ENCODE assay signal across 1 cellular context in the genomic region with DNA sequence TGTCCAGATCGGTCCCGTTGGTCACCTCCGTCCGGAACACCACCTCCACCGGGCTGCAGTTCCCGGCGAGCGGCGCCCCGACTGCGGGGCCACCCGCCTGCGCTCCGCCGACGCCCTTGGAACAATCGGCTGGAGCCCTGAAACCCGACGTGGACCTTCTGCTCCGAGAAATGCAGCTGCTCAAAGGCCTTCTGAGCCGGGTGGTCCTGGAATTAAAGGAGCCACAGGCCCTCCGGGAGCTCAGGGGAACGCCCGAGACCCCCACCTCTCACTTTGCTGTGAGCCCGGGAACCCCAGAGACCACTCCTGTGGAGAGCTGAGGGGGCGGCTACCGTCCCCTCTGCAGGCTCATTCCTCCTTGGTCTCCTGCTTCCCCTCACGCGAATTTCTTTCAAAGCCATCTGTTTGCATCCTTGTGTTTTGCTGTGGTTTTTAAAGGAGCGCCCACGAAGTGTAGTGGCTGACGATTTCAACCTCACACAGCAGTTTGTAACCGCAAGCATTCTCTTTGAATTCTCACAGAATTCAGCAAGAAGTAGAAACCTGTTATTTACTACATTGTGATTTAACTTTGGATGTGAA.
TF ChIP-seq lines count a peak whose summit lies in the region.

No MANE protein-coding gene starts in this region.

TF ChIP-seq in GM12878, 131 proteins besides CTCF, POLR2A, EP300 and RAD21 (continued from another document):
- TF ChIP-seq, protein P1, sequence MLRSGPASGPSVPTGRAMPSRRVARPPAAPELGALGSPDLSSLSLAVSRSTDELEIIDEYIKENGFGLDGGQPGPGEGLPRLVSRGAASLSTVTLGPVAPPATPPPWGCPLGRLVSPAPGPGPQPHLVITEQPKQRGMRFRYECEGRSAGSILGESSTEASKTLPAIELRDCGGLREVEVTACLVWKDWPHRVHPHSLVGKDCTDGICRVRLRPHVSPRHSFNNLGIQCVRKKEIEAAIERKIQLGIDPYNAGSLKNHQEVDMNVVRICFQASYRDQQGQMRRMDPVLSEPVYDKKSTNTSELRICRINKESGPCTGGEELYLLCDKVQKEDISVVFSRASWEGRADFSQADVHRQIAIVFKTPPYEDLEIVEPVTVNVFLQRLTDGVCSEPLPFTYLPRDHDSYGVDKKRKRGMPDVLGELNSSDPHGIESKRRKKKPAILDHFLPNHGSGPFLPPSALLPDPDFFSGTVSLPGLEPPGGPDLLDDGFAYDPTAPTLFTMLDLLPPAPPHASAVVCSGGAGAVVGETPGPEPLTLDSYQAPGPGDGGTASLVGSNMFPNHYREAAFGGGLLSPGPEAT (IDR thresholded peaks at IDR 0.05; ENCODE audit: low read depth), result peak; percentile 65; the same call in 1 of the 2 replicates
- TF ChIP-seq ZNF217 (IDR thresholded peaks at IDR 0.05), result no peak
- TF ChIP-seq WRNIP1 (IDR thresholded peaks at IDR 0.05; ENCODE audit: borderline replicate concordance, low read depth, low read length), result no peak
- TF ChIP-seq HDAC6 (IDR thresholded peaks at IDR 0.05; ENCODE audit: unreplicated experiment), result no peak
- TF ChIP-seq, protein P2, sequence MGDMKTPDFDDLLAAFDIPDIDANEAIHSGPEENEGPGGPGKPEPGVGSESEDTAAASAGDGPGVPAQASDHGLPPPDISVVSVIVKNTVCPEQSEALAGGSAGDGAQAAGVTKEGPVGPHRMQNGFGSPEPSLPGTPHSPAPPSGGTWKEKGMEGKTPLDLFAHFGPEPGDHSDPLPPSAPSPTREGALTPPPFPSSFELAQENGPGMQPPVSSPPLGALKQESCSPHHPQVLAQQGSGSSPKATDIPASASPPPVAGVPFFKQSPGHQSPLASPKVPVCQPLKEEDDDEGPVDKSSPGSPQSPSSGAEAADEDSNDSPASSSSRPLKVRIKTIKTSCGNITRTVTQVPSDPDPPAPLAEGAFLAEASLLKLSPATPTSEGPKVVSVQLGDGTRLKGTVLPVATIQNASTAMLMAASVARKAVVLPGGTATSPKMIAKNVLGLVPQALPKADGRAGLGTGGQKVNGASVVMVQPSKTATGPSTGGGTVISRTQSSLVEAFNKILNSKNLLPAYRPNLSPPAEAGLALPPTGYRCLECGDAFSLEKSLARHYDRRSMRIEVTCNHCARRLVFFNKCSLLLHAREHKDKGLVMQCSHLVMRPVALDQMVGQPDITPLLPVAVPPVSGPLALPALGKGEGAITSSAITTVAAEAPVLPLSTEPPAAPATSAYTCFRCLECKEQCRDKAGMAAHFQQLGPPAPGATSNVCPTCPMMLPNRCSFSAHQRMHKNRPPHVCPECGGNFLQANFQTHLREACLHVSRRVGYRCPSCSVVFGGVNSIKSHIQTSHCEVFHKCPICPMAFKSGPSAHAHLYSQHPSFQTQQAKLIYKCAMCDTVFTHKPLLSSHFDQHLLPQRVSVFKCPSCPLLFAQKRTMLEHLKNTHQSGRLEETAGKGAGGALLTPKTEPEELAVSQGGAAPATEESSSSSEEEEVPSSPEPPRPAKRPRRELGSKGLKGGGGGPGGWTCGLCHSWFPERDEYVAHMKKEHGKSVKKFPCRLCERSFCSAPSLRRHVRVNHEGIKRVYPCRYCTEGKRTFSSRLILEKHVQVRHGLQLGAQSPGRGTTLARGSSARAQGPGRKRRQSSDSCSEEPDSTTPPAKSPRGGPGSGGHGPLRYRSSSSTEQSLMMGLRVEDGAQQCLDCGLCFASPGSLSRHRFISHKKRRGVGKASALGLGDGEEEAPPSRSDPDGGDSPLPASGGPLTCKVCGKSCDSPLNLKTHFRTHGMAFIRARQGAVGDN (IDR thresholded peaks at IDR 0.05), result peak; percentile 22
- TF ChIP-seq ZNF384 (IDR thresholded peaks at IDR 0.05; ENCODE audit: borderline replicate concordance, low read depth, low read length), result no peak
- no peak for TF ChIP-seq BMI1 (IDR thresholded peaks at IDR 0.05; ENCODE audit: borderline replicate concordance)
- 0 out of 2 replicates have a peak, but pooled peaks have one; percentile 44 for TF ChIP-seq MTA2 (IDR thresholded peaks at IDR 0.05; ENCODE audit: low read depth)
- TF ChIP-seq SREBF2 (IDR thresholded peaks at IDR 0.05; ENCODE audit: low read length), result no peak
- peak; percentile 76; the same call in 1 of the 2 replicates for TF ChIP-seq LARP7 (IDR thresholded peaks at IDR 0.05)
- TF ChIP-seq SPI1 (IDR thresholded peaks at IDR 0.05; ENCODE audit: borderline replicate concordance, insufficient read depth, low read depth, low read length), result no peak
- TF ChIP-seq YBX1 (IDR thresholded peaks at IDR 0.05), result no peak
- TF ChIP-seq GATAD2B (conservative IDR thresholded peaks at IDR 0.05; ENCODE audit: low read depth), result peak; percentile 68
- TF ChIP-seq CHD1 (IDR thresholded peaks at IDR 0.05; ENCODE audit: low read depth, low read length), result 0 out of 2 replicates have a peak, but pooled peaks have one; percentile 67
- TF ChIP-seq, protein P3, sequence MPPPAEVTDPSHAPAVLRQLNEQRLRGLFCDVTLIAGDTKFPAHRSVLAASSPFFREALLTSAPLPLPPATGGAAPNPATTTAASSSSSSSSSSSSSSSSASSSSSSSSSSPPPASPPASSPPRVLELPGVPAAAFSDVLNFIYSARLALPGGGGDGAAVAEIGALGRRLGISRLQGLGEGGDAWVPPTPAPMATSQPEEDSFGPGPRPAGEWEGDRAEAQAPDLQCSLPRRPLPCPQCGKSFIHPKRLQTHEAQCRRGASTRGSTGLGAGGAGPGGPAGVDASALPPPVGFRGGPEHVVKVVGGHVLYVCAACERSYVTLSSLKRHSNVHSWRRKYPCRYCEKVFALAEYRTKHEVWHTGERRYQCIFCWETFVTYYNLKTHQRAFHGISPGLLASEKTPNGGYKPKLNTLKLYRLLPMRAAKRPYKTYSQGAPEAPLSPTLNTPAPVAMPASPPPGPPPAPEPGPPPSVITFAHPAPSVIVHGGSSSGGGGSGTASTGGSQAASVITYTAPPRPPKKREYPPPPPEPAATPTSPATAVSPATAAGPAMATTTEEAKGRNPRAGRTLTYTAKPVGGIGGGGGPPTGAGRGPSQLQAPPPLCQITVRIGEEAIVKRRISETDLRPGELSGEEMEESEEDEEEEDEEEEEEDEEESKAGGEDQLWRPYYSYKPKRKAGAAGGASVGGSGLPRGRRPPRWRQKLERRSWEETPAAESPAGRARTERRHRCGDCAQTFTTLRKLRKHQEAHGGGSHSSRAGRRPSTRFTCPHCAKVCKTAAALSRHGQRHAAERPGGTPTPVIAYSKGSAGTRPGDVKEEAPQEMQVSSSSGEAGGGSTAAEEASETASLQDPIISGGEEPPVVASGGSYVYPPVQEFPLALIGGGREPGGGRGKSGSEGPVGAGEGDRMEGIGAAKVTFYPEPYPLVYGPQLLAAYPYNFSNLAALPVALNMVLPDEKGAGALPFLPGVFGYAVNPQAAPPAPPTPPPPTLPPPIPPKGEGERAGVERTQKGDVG (CRISPR knock-in tag; IDR thresholded peaks at IDR 0.05), result no peak
- TF ChIP-seq CREM (IDR thresholded peaks at IDR 0.05; ENCODE audit: low read depth), result peak; percentile 39; the same call in 1 of the 2 replicates
- TF ChIP-seq ZNF207 (IDR thresholded peaks at IDR 0.05; ENCODE audit: borderline replicate concordance), result no peak
- TF ChIP-seq CREB1 (IDR thresholded peaks at IDR 0.05; ENCODE audit: low read depth), result peak; percentile 55; the same call in 1 of the 2 replicates
- peak; percentile 98 for TF ChIP-seq RUNX3 (IDR thresholded peaks at IDR 0.05; ENCODE audit: low read length)
- no peak for TF ChIP-seq RCOR1 (conservative IDR thresholded peaks at IDR 0.05; ENCODE audit: low read depth, low read length)
- peak; percentile 19; the same call in 1 of the 2 replicates for TF ChIP-seq PML (IDR thresholded peaks at IDR 0.05; ENCODE audit: low read length)
- TF ChIP-seq SMC3 (IDR thresholded peaks at IDR 0.05; ENCODE audit: borderline replicate concordance, low read length), result no peak
- no peak for TF ChIP-seq JUND (IDR thresholded peaks at IDR 0.05; ENCODE audit: low read depth, low read length)
- TF ChIP-seq, protein P4, sequence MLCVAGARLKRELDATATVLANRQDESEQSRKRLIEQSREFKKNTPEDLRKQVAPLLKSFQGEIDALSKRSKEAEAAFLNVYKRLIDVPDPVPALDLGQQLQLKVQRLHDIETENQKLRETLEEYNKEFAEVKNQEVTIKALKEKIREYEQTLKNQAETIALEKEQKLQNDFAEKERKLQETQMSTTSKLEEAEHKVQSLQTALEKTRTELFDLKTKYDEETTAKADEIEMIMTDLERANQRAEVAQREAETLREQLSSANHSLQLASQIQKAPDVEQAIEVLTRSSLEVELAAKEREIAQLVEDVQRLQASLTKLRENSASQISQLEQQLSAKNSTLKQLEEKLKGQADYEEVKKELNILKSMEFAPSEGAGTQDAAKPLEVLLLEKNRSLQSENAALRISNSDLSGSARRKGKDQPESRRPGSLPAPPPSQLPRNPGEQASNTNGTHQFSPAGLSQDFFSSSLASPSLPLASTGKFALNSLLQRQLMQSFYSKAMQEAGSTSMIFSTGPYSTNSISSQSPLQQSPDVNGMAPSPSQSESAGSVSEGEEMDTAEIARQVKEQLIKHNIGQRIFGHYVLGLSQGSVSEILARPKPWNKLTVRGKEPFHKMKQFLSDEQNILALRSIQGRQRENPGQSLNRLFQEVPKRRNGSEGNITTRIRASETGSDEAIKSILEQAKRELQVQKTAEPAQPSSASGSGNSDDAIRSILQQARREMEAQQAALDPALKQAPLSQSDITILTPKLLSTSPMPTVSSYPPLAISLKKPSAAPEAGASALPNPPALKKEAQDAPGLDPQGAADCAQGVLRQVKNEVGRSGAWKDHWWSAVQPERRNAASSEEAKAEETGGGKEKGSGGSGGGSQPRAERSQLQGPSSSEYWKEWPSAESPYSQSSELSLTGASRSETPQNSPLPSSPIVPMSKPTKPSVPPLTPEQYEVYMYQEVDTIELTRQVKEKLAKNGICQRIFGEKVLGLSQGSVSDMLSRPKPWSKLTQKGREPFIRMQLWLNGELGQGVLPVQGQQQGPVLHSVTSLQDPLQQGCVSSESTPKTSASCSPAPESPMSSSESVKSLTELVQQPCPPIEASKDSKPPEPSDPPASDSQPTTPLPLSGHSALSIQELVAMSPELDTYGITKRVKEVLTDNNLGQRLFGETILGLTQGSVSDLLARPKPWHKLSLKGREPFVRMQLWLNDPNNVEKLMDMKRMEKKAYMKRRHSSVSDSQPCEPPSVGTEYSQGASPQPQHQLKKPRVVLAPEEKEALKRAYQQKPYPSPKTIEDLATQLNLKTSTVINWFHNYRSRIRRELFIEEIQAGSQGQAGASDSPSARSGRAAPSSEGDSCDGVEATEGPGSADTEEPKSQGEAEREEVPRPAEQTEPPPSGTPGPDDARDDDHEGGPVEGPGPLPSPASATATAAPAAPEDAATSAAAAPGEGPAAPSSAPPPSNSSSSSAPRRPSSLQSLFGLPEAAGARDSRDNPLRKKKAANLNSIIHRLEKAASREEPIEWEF (IDR thresholded peaks at IDR 0.05; ENCODE audit: insufficient replicate concordance, low read depth, low read length), result no peak
- no peak for TF ChIP-seq FOS (IDR thresholded peaks at IDR 0.05; ENCODE audit: borderline replicate concordance, extremely low read depth, insufficient read length)
- no peak for TF ChIP-seq TAF1 (IDR thresholded peaks at IDR 0.05; ENCODE audit: borderline replicate concordance, low read depth, low read length)
- TF ChIP-seq, protein P5, sequence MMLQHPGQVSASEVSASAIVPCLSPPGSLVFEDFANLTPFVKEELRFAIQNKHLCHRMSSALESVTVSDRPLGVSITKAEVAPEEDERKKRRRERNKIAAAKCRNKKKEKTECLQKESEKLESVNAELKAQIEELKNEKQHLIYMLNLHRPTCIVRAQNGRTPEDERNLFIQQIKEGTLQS (IDR thresholded peaks at IDR 0.05; ENCODE audit: borderline replicate concordance, extremely low read depth, low read depth, low read length), result no peak
- TF ChIP-seq CEBPB (IDR thresholded peaks at IDR 0.05; ENCODE audit: borderline replicate concordance in 1 of 2, low read depth in 2 of 2, low read length in 2 of 2), result no peak
- TF ChIP-seq RBBP5 (conservative IDR thresholded peaks at IDR 0.05), result no peak
- TF ChIP-seq, protein P6, sequence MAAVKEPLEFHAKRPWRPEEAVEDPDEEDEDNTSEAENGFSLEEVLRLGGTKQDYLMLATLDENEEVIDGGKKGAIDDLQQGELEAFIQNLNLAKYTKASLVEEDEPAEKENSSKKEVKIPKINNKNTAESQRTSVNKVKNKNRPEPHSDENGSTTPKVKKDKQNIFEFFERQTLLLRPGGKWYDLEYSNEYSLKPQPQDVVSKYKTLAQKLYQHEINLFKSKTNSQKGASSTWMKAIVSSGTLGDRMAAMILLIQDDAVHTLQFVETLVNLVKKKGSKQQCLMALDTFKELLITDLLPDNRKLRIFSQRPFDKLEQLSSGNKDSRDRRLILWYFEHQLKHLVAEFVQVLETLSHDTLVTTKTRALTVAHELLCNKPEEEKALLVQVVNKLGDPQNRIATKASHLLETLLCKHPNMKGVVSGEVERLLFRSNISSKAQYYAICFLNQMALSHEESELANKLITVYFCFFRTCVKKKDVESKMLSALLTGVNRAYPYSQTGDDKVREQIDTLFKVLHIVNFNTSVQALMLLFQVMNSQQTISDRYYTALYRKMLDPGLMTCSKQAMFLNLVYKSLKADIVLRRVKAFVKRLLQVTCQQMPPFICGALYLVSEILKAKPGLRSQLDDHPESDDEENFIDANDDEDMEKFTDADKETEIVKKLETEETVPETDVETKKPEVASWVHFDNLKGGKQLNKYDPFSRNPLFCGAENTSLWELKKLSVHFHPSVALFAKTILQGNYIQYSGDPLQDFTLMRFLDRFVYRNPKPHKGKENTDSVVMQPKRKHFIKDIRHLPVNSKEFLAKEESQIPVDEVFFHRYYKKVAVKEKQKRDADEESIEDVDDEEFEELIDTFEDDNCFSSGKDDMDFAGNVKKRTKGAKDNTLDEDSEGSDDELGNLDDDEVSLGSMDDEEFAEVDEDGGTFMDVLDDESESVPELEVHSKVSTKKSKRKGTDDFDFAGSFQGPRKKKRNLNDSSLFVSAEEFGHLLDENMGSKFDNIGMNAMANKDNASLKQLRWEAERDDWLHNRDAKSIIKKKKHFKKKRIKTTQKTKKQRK (IDR thresholded peaks at IDR 0.05; ENCODE audit: low read depth, low read length), result no peak
- no peak for TF ChIP-seq EZH2 (IDR thresholded peaks at IDR 0.05; ENCODE audit: borderline replicate concordance, control insufficient read depth, low read depth, low read length)
- no peak for TF ChIP-seq ZZZ3 (IDR thresholded peaks at IDR 0.05; ENCODE audit: control insufficient read depth, insufficient read length, low read depth)
- peak; percentile 34; the same call in 1 of the 2 replicates for TF ChIP-seq EED (IDR thresholded peaks at IDR 0.05; ENCODE audit: low read depth)
- TF ChIP-seq IKZF2 (IDR thresholded peaks at IDR 0.05), result peak; percentile 64; a peak in 2 of 4 replicates
- TF ChIP-seq, protein P7, sequence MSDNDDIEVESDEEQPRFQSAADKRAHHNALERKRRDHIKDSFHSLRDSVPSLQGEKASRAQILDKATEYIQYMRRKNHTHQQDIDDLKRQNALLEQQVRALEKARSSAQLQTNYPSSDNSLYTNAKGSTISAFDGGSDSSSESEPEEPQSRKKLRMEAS (IDR thresholded peaks at IDR 0.05; ENCODE audit: low read depth, low read length), result 0 out of 2 replicates have a peak, but pooled peaks have one; percentile 43
- TF ChIP-seq BHLHE40 (IDR thresholded peaks at IDR 0.05; ENCODE audit: borderline replicate concordance in 1 of 2, low read depth in 2 of 2, low read length in 1 of 2), result peak in 1 of 2 experiments; percentile 47; a peak in 1 of 4 replicates
- TF ChIP-seq DPF2 (IDR thresholded peaks at IDR 0.05), result no peak; the same call in none of the 2 replicates
- TF ChIP-seq JUNB (IDR thresholded peaks at IDR 0.05), result peak; percentile 10; the same call in 1 of the 2 replicates
- no peak for TF ChIP-seq CHD2 (IDR thresholded peaks at IDR 0.05; ENCODE audit: borderline replicate concordance, low read depth, low read length)
- TF ChIP-seq NR2F1 (conservative IDR thresholded peaks at IDR 0.05), result no peak
TF ChIP-seq in GM12878: peak in this region for 23.
